In the genomic region with DNA sequence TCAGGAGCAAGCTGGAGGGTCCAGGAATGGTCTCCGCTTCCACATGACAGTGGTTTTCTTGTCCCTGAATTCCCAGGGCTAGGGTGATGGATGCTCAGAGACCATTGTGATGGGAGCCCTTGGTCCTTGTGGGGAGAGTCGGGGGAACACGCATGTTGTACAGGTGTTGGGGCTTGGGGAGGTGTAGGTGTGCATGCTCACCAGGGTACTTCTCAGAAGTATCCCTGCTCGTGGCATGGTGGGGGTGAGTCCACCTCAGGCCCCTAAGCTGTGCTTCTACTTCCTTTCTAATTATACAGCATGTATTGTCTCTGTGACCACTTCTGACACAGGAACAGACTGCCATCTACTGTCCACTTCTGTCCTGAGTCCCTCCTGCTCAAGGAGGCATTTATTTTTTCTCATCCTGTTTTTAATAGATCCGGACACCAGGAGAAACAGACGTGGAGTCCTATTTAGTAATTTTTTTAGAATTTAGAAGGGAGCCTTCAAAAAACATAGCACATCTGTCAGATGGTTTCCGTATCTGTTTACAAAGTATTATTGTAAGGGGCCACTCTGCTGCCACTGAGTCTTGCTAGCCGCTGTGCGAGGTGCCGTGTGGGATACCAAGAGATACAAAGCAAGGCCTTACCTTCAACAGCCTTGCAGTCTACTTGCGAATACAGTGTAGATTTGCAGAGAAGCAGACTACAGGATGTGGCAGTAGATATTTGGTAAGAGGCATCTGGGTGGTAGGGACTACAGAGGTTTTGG, we compare ENCODE assay signal across 8 cellular contexts. TPM values are rescaled to one million over a fixed set of nuclear protein-coding genes. Genes with fewer than 3 reads are reported as not detected.
A peak's percentile ranks its signal among the peaks of the same experiment; 100 is the strongest.
DNase-seq lines count a peak whose midpoint lies in the region; ATAC-seq and TF ChIP-seq lines count a peak whose summit lies in the region.

No MANE protein-coding gene starts in this region.

- WGBS in heart left ventricle, 4 donors, result 54 to 57% (median 56%) methylated on average over 10 to 11 of the region's 11 CpGs

- H3K4me3 ChIP-seq in BE2C (ENCODE audit: low read depth, low read length) (no peak overlapping the region), heart left ventricle (no peak overlapping the region)

- in situ Hi-C loops in SK-MEL-5 (cut with HindIII; ENCODE audit: low pct_unique_long_range_greater_than_20kb, low sequenced_read_pairs), result no loop called here

- H3K27me3 ChIP-seq in BE2C (peaks cover 35% of the 10 kb centered on the region), heart left ventricle (peaks cover 0 to 5% (median 0%) of the 10 kb centered on the region in 9 donors)

- H3K9me3 ChIP-seq in BE2C (no peaks in the 10 kb centered on the region), heart left ventricle (peaks cover 0 to 6% (median 0%) of the 10 kb centered on the region in 12 donors)

- H3K4me1 ChIP-seq in BE2C (no peaks in the 10 kb centered on the region), heart left ventricle (peaks cover 0 to 31% (median 8%) of the 10 kb centered on the region in 12 donors)

- H3K36me3 ChIP-seq in BE2C, result no peaks in the 10 kb centered on the region
- no peaks in the 10 kb centered on the region for H3K36me3 ChIP-seq in heart left ventricle

- no peak overlapping the region for H3K27ac ChIP-seq in heart left ventricle

- intact Hi-C loops in heart left ventricle (cut with DNase I), result loop anchor here in 9 of 10 donors (1.0 to 10.0 kb wide), 16 partner anchors 202 to 585 kb away; no protein-coding TSS in a partner anchor

- peak; percentile 80 to 91 (median 84) for ATAC-seq in heart left ventricle
- ATAC-seq in HG03135 (IDR thresholded peaks at IDR 0.05; ENCODE audit: unreplicated experiment), result no peak
- no peak for ATAC-seq in GM21717 (IDR thresholded peaks at IDR 0.05; ENCODE audit: unreplicated experiment)
- ATAC-seq in HG03520 (IDR thresholded peaks at IDR 0.05; ENCODE audit: unreplicated experiment), result no peak

- no peak for TF ChIP-seq POLR2A in heart left ventricle (IDR thresholded peaks at IDR 0.05)

- TF ChIP-seq CTCF in BE2C (IDR thresholded peaks at IDR 0.05; ENCODE audit: low read depth, low read length) (peak; percentile 57), heart left ventricle (IDR thresholded peaks at IDR 0.05) (peak; percentile 55 to 84 (median 70))

- DNase-seq in BE2C, result no peak
- DNase-seq in HuH-7 (ENCODE audit: low spot score), result peak; percentile 60
- DNase-seq in SK-MEL-5 (ENCODE audit: low read depth, low spot score), result peak; percentile 72
- DNase-seq in heart left ventricle, result peak in 1 of 5 donors; percentile 47
- peak; percentile 49 for DNase-seq in superior temporal gyrus (ENCODE audit: extremely low spot score)

RNA-seq across cellular contexts. Expression of gene NTF3, which starts 10.5 kb away (rescaled TPM):
- polyA plus RNA-seq in BE2C (2012; ENCODE audit: insufficient read depth, insufficient read length, low read depth), result not detected
- 0.37 and 0.53 TPM in 2 replicates for total RNA-seq in SK-MEL-5 (2014; rRNA removed; shearing (Covaris generic))
- polyA plus RNA-seq in SK-MEL-5 (2015; cell fraction: cytosol; rRNA removed), result 0.18 and 1.7 TPM in 2 replicates
- not detected in 2 replicates for polyA plus RNA-seq in SK-MEL-5 (2015; cell fraction: nucleus; rRNA removed)
- 1 to 10 TPM in 2 of 9 donors, under 1 TPM in 7; 0.26 to 1.7 (median 0.63) TPM for total RNA-seq in heart left ventricle
- 1 to 10 TPM in 1 of 2 donors, under 1 TPM in 1; 0.35 to 1.1 TPM for polyA plus RNA-seq in heart left ventricle

Comparison
In these comparisons a context has a peak if more than half of its experiments do, and no peak if none do; other contexts are left out.
1. ATAC-seq: peak in heart left ventricle (4 of 4); none in HG03135 (single experiment), GM21717 (single experiment) and HG03520 (single experiment).